Comparison of ENCODE assay signal across 9 cellular contexts in genomic region chr19:46975918-46976782, GRCh38. TPM values are rescaled to one million over a fixed set of nuclear protein-coding genes. Genes with fewer than 3 reads are reported as not detected.
DNase-seq lines count a peak whose midpoint lies in the region; ATAC-seq lines count a peak whose summit lies in the region.
"Had no signal": no experiment of that assay in that cellular context is flagged by ENCODE, and none has a peak within 500 bp of the region (broad histone marks: within the 10 kb centered on the region; RNA-seq: fewer than 3 reads in every experiment).

No MANE protein-coding gene starts in this region.

- H3K9me3 Mint-ChIP-seq in dendritic cell treated with granulocyte-macrophage colony-stimulating factor and Interleukin-4, amounts not matched to agents 40 ng/mL and 50 ng/mL, for 4 days = no peaks in the 10 kb centered on the region

- peak overlapping the region; percentile 71 for H3K27ac ChIP-seq in substantia nigra (ENCODE audit: low read depth, low read length, poor library complexity, severe bottlenecking)

- intact Hi-C loops in dendritic cell treated with granulocyte-macrophage colony-stimulating factor and Interleukin-4, amounts not matched to agents 40 ng/mL and 50 ng/mL, for 4 days (cut with micrococcal nuclease) = no loop called here

- DNase-seq in A172 (ENCODE audit: low spot score) (peak; percentile 84), MV-4-11 (lab: John Stamatoyannopoulos, UW) (peak; percentile 75), left kidney (ENCODE audit: low read depth, low spot score) (peak; percentile 84), substantia nigra (lab: John Stamatoyannopoulos, UW) (peak in 47 of 49 donors; percentile 29 to 92 (median 76)), germinal center (ENCODE audit: low spot score) (no peak)
- no peak for DNase-seq in stimulated activated CD4-positive, alpha-beta T cell treated with anti-CD3 and anti-CD28 coated beads, Interleukin-4, amount 100 ng/mL, for 24 hours
- DNase-seq: DND-41 had no signal

- no peak overlapping the region for H3K4me3 Mint-ChIP-seq in dendritic cell treated with granulocyte-macrophage colony-stimulating factor and Interleukin-4, amounts not matched to agents 40 ng/mL and 50 ng/mL, for 4 days

- ATAC-seq in GM18909 (IDR thresholded peaks at IDR 0.05; ENCODE audit: poor library complexity, unreplicated experiment) = no peak

- peak overlapping the region; percentile 22 for H3K27ac Mint-ChIP-seq in dendritic cell treated with granulocyte-macrophage colony-stimulating factor and Interleukin-4, amounts not matched to agents 40 ng/mL and 50 ng/mL, for 4 days

- peaks cover 51% of the 10 kb centered on the region for H3K4me1 Mint-ChIP-seq in dendritic cell treated with granulocyte-macrophage colony-stimulating factor and Interleukin-4, amounts not matched to agents 40 ng/mL and 50 ng/mL, for 4 days (ENCODE audit: low read depth)

- peaks cover 19% of the 10 kb centered on the region for H3K36me3 Mint-ChIP-seq in dendritic cell treated with granulocyte-macrophage colony-stimulating factor and Interleukin-4, amounts not matched to agents 40 ng/mL and 50 ng/mL, for 4 days (ENCODE audit: low read depth)

- no peaks in the 10 kb centered on the region for H3K27me3 Mint-ChIP-seq in dendritic cell treated with granulocyte-macrophage colony-stimulating factor and Interleukin-4, amounts not matched to agents 40 ng/mL and 50 ng/mL, for 4 days

RNA-seq across cellular contexts. Expression of gene NPAS1, which starts 43.5 kb away (rescaled TPM):
- 0.22 TPM in 1 of 2 replicates, not detected in the other for total RNA-seq in A172 (2014; rRNA removed; shearing (Covaris generic))

Comparison
In these comparisons a context has a peak if more than half of its experiments do, and no peak if none do; other contexts are left out.
1. DNase-seq: peak in A172 (single experiment), MV-4-11 (single experiment), left kidney (single experiment) and substantia nigra (47 of 49); none in germinal center (single experiment) and stimulated activated CD4-positive, alpha-beta T cell treated with anti-CD3 and anti-CD28 coated beads, Interleukin-4, amount 100 ng/mL, for 24 hours (single experiment).